Comparison of ENCODE assay signal across 18 cellular contexts in genomic region chr6:77492529-77492928, GRCh38. TPM values are rescaled to one million over a fixed set of nuclear protein-coding genes. Genes with fewer than 3 reads are reported as not detected.
DNase-seq lines count a peak whose midpoint lies in the region; ATAC-seq, FAIRE-seq and TF ChIP-seq lines count a peak whose summit lies in the region.
"Had no signal": no experiment of that assay in that cellular context is flagged by ENCODE, and none has a peak within 500 bp of the region (broad histone marks: within the 10 kb centered on the region; RNA-seq: fewer than 3 reads in every experiment).

No MANE protein-coding gene starts in this region.

- no peaks in the 10 kb centered on the region for H3F3A ChIP-seq in SK-N-SH (replicated peaks; ENCODE audit: insufficient read depth)

- no peaks in the 10 kb centered on the region for H3K27me3 ChIP-seq in small intestine (ENCODE audit: control insufficient read depth in 2 of 2, insufficient read depth in 2 of 2, low read length in 2 of 2)
- H3K27me3 ChIP-seq in SK-N-SH (ENCODE audit: insufficient read depth) = no peaks in the 10 kb centered on the region

- CTCF ChIA-PET in Calu3 (lab: Charles Lee) (interaction anchor here (0.6 kb wide), 1 partner anchor 43 kb away, joined by 3 read pairs; no protein-coding TSS in a partner anchor), SK-N-SH (lab: Yijun Ruan, JAX) (no interaction called here)

- H3K27ac Mint-ChIP-seq in Calu3 (ENCODE audit: unreplicated experiment) = no peak overlapping the region
- H3K27ac Mint-ChIP-seq in activated naive CD8-positive, alpha-beta T cell treated with anti-CD3 and anti-CD28 coated beads, Interleukin-2, amount 50 U/mL, for 24 hours = no peak overlapping the region
- H3K27ac Mint-ChIP-seq: B cell; CD4-positive, alpha-beta T cell; HFFc6 had no signal

- TF ChIP-seq CTCF in Calu3 (IDR thresholded peaks at IDR 0.05; ENCODE audit: unreplicated experiment) = no peak
- TF ChIP-seq CTCF in epithelial cell of esophagus (IDR thresholded peaks at IDR 0.05; ENCODE audit: insufficient read depth, low read depth, low read length, missing control alignments) = no peak
- no peak for TF ChIP-seq CTCF in SK-N-SH (IDR thresholded peaks at IDR 0.05)

- no peaks in the 10 kb centered on the region for H3K9me3 ChIP-seq in small intestine (ENCODE audit: control insufficient read depth, low read depth)
- no peaks in the 10 kb centered on the region for H3K9me3 ChIP-seq in SK-N-SH

- FAIRE-seq in small intestine (lab: Jason Lieb, UNC) = no peak
- FAIRE-seq: GM12892 had no signal

- no peaks in the 10 kb centered on the region for H3K9me2 ChIP-seq in SK-N-SH

- TF ChIP-seq EP300 in SK-N-SH (IDR thresholded peaks at IDR 0.05; ENCODE audit: borderline replicate concordance in 1 of 2, low read depth in 1 of 2, low read length in 1 of 2) = no peak

- no peaks in the 10 kb centered on the region for H4K20me1 ChIP-seq in SK-N-SH (ENCODE audit: insufficient read depth)

- TF ChIP-seq RAD21 in SK-N-SH (IDR thresholded peaks at IDR 0.05; ENCODE audit: low read length) = no peak

- intact Hi-C loops in Calu3 (cut with micrococcal nuclease; ENCODE audit: unreplicated experiment) = loop anchor here (10.0 kb wide), 1 partner anchor 162 kb away; the partner anchor contains the start of gene MEI4

- H3K4me3 Mint-ChIP-seq in Calu3 (ENCODE audit: low read depth, unreplicated experiment) = no peak overlapping the region
- no peak overlapping the region for H3K4me3 Mint-ChIP-seq in activated naive CD8-positive, alpha-beta T cell treated with anti-CD3 and anti-CD28 coated beads, Interleukin-2, amount 50 U/mL, for 24 hours
- H3K4me3 Mint-ChIP-seq: B cell; CD4-positive, alpha-beta T cell; HFFc6 had no signal

- POLR2A ChIA-PET in SK-N-SH (lab: Yijun Ruan, JAX) = no interaction called here

- DNase-seq in Calu3 = peak; percentile 40
- DNase-seq in LoVo (ENCODE audit: low spot score) = peak; percentile 61
- DNase-seq in epithelial cell of esophagus (ENCODE audit: low read depth) = peak; percentile 35
- peak; percentile 29 for DNase-seq in small intestine
- DNase-seq in activated naive CD8-positive, alpha-beta T cell treated with anti-CD3 and anti-CD28 coated beads, Interleukin-2, amount 50 U/mL, for 24 hours = no peak
- DNase-seq in SK-N-SH = no peak
- no peak for DNase-seq in NCI-H128 (lab: John Stamatoyannopoulos, UW; ENCODE audit: unreplicated experiment)
- DNase-seq: C1 segment of cervical spinal cord; CD4-positive, alpha-beta T cell; DND-41; GDM1; HCEC 1CT; HFFc6 had no signal

- H3K4me1 Mint-ChIP-seq in Calu3 (ENCODE audit: low read depth, unreplicated experiment) = peaks cover 20% of the 10 kb centered on the region
- H3K4me1 Mint-ChIP-seq in activated naive CD8-positive, alpha-beta T cell treated with anti-CD3 and anti-CD28 coated beads, Interleukin-2, amount 50 U/mL, for 24 hours = no peaks in the 10 kb centered on the region
- H3K4me1 Mint-ChIP-seq: B cell had no signal

- no peak overlapping the region for H3K9ac ChIP-seq in SK-N-SH

- H2AFZ ChIP-seq in SK-N-SH (ENCODE audit: low read depth) = no peak overlapping the region

- H3K9me3 Mint-ChIP-seq in Calu3 (ENCODE audit: low read depth, unreplicated experiment) = no peaks in the 10 kb centered on the region
- no peaks in the 10 kb centered on the region for H3K9me3 Mint-ChIP-seq in activated naive CD8-positive, alpha-beta T cell treated with anti-CD3 and anti-CD28 coated beads, Interleukin-2, amount 50 U/mL, for 24 hours
- H3K9me3 Mint-ChIP-seq: CD4-positive, alpha-beta T cell; HFFc6 had no signal

- H3K27me3 Mint-ChIP-seq in Calu3 (ENCODE audit: unreplicated experiment) = no peaks in the 10 kb centered on the region
- no peaks in the 10 kb centered on the region for H3K27me3 Mint-ChIP-seq in activated naive CD8-positive, alpha-beta T cell treated with anti-CD3 and anti-CD28 coated beads, Interleukin-2, amount 50 U/mL, for 24 hours
- H3K27me3 Mint-ChIP-seq: B cell; CD4-positive, alpha-beta T cell had no signal

- H3K4me2 ChIP-seq in SK-N-SH = no peak overlapping the region

- no peaks in the 10 kb centered on the region for H3K36me3 ChIP-seq in small intestine (ENCODE audit: control insufficient read depth in 2 of 2, insufficient read depth in 2 of 2, low read length in 2 of 2)
- no peaks in the 10 kb centered on the region for H3K36me3 ChIP-seq in SK-N-SH (replicated peaks in 1 of 2; ENCODE audit: control insufficient read depth in 1 of 2, insufficient read depth in 2 of 2, low read length in 1 of 2)

- H3K4me3 ChIP-seq in epithelial cell of esophagus (ENCODE audit: low read length) = no peak overlapping the region
- H3K4me3 ChIP-seq in small intestine (ENCODE audit: low read depth in 1 of 2, low read length in 2 of 2) = no peak overlapping the region
- no peak overlapping the region for H3K4me3 ChIP-seq in SK-N-SH (ENCODE audit: low read depth in 2 of 2, low read length in 1 of 2)

- H3K27ac ChIP-seq in small intestine (ENCODE audit: low read depth in 1 of 2, low read length in 1 of 2) = no peak overlapping the region
- no peak overlapping the region for H3K27ac ChIP-seq in SK-N-SH (ENCODE audit: low read depth in 2 of 2, low read length in 1 of 2)
- H3K27ac ChIP-seq: HL-60 had no signal

- H3K79me2 ChIP-seq in SK-N-SH (ENCODE audit: insufficient read depth) = no peaks in the 10 kb centered on the region

- no peaks in the 10 kb centered on the region for H3K4me1 ChIP-seq in small intestine (ENCODE audit: control insufficient read depth in 2 of 2, insufficient read depth in 1 of 2, low read depth in 1 of 2, low read length in 1 of 2)
- no peaks in the 10 kb centered on the region for H3K4me1 ChIP-seq in SK-N-SH (ENCODE audit: control insufficient read depth in 1 of 2, insufficient read depth in 2 of 2, low read depth in 1 of 2, low read length in 1 of 2)

- no TSS peak for BruUV-seq in Calu3 (replicated peaks; lab: Mats Ljungman, UMichigan)

- H3K36me3 Mint-ChIP-seq in Calu3 (ENCODE audit: insufficient read depth, unreplicated experiment) = no peaks in the 10 kb centered on the region
- no peaks in the 10 kb centered on the region for H3K36me3 Mint-ChIP-seq in activated naive CD8-positive, alpha-beta T cell treated with anti-CD3 and anti-CD28 coated beads, Interleukin-2, amount 50 U/mL, for 24 hours (ENCODE audit: low read depth)

- no peak for ATAC-seq in activated naive CD8-positive, alpha-beta T cell treated with anti-CD3 and anti-CD28 coated beads, Interleukin-2, amount 50 U/mL, for 24 hours

- WGBS in small intestine, 3 donors = 25 to 60% (median 35%) methylated on average over 2 of the region's 2 CpGs
- 13% methylated on average over 2 of the region's 2 CpGs for WGBS in SK-N-SH (ENCODE audit: low lambda C conversion rate)

TF ChIP-seq in SK-N-SH, 30 proteins besides CTCF, POLR2A, EP300 and RAD21:
- no peak for TF ChIP-seq MXI1 (IDR thresholded peaks at IDR 0.05; ENCODE audit: low read depth, low read length)

RNA-seq across cellular contexts. Expression of gene HTR1B, which starts 29.2 kb away (rescaled TPM):
- total RNA-seq in Calu3 (2022) = 0.17 TPM in 1 of 2 replicates, not detected in the other
- polyA plus RNA-seq in small intestine = under 1 TPM in 1 of 3 donors, not detected in 2; 0.15 TPM
- 0.63 and 0.76 TPM in 2 replicates for polyA plus RNA-seq in SK-N-SH (2012; rRNA removed)
- 0.35 and 0.47 TPM in 2 replicates for polyA plus RNA-seq in SK-N-SH (2012; cell fraction: cytosol; rRNA removed)
- polyA plus RNA-seq in SK-N-SH (2012; cell fraction: nucleus; rRNA removed) = 0.69 and 0.82 TPM in 2 replicates
- total RNA-seq: A172; B cell; CD4-positive, alpha-beta T cell; H4 had no signal

Comparison
In these comparisons a context has a peak if more than half of its experiments do, and no peak if none do; other contexts are left out.
1. DNase-seq: peak in Calu3 (single experiment), LoVo (single experiment), epithelial cell of esophagus (single experiment) and small intestine (single experiment); none in activated naive CD8-positive, alpha-beta T cell treated with anti-CD3 and anti-CD28 coated beads, Interleukin-2, amount 50 U/mL, for 24 hours (single experiment), SK-N-SH (single experiment) and NCI-H128 (single experiment).